8 cellular contexts compared by ENCODE assay signal in genomic region chr15:41283653-41284424, GRCh38. TPM values are rescaled to one million over a fixed set of nuclear protein-coding genes. Genes with fewer than 3 reads are reported as not detected.
A peak's percentile ranks its signal among the peaks of the same experiment; 100 is the strongest.
DNase-seq lines count a peak whose midpoint lies in the region; ATAC-seq, FAIRE-seq and TF ChIP-seq lines count a peak whose summit lies in the region.

No MANE protein-coding gene starts in this region.

- H4K91ac ChIP-seq in mesenchymal stem cell (ENCODE audit: low read length), result peak overlapping the region; percentile 92

- peak overlapping the region; percentile 89 to 93 for H3K18ac ChIP-seq in mesenchymal stem cell (ENCODE audit: low read depth in 1 of 2, low read length in 2 of 2)

- H3K79me1 ChIP-seq in mesenchymal stem cell (replicated peaks; ENCODE audit: low read length, poor library complexity, severe bottlenecking), result peaks cover 8% of the 10 kb centered on the region

- H3K4me2 ChIP-seq in mesenchymal stem cell (ENCODE audit: low read length, poor library complexity, severe bottlenecking), result peak overlapping the region; percentile 72

- intact Hi-C loops in Caco-2 (cut with micrococcal nuclease; ENCODE audit: unreplicated experiment), result loop anchor here (2.0 kb wide), 2 partner anchors 49 to 53 kb away; partner anchors contain the start of genes CHP1, EXD1, NUSAP1 and OIP5

- peak overlapping the region; percentile 60 for H2BK15ac ChIP-seq in mesenchymal stem cell (ENCODE audit: low read depth, poor library complexity, severe bottlenecking)

- H3K4me3 Mint-ChIP-seq in Caco-2 (ENCODE audit: unreplicated experiment), result peak overlapping the region; percentile 95
- H3K4me3 Mint-ChIP-seq in activated CD8-positive, alpha-beta memory T cell treated with anti-CD3 and anti-CD28 coated beads, Interleukin-2, amount 10 ng/mL, durations not matched to agents 7 days and 5 days, result peak overlapping the region; percentile 94

- DNase-seq in Caco-2, result peak; percentile 98
- DNase-seq in HTR-8/SVneo (ENCODE audit: insufficient read length, low spot score), result peak; percentile 98
- DNase-seq in NOMO-1 treated with DMSO at 0.1 percent for 48 hours (lab: John Stamatoyannopoulos, UW; ENCODE audit: unreplicated experiment), result peak; percentile 99
- DNase-seq in activated CD8-positive, alpha-beta memory T cell treated with anti-CD3 and anti-CD28 coated beads, Interleukin-2, amount 10 ng/mL, durations not matched to agents 7 days and 5 days, result peak; percentile 98
- DNase-seq in mesenchymal stem cell, result peak; percentile 99
- DNase-seq in stimulated activated CD8-positive, alpha-beta memory T cell treated with anti-CD3 and anti-CD28 coated beads, Interleukin-12 subunit alpha, Interleukin-12 subunit beta, amount 100 ng/mL, for 24 hours (ENCODE audit: extremely low read depth), result peak; percentile 96

- peaks cover 78% of the 10 kb centered on the region for H3K36me3 Mint-ChIP-seq in Caco-2 (ENCODE audit: insufficient read depth, unreplicated experiment)
- H3K36me3 Mint-ChIP-seq in activated CD8-positive, alpha-beta memory T cell treated with anti-CD3 and anti-CD28 coated beads, Interleukin-2, amount 10 ng/mL, durations not matched to agents 7 days and 5 days, result peaks cover 53% of the 10 kb centered on the region

- H2BK5ac ChIP-seq in mesenchymal stem cell (ENCODE audit: low read depth, low read length, poor library complexity, severe bottlenecking), result peak overlapping the region; percentile 46

- H2BK12ac ChIP-seq in mesenchymal stem cell (ENCODE audit: low read length in 2 of 2), result peak overlapping the region; percentile 15 to 32

- no peaks in the 10 kb centered on the region for H3K9me3 ChIP-seq in Caco-2
- H3K9me3 ChIP-seq in endocrine pancreas (ENCODE audit: control insufficient read depth, low read length), result no peaks in the 10 kb centered on the region
- no peaks in the 10 kb centered on the region for H3K9me3 ChIP-seq in mesenchymal stem cell (ENCODE audit: control insufficient read depth, low read length)

- no TSS peak for BruUV-seq in Caco-2 (replicated peaks; lab: Mats Ljungman, UMichigan)

- H2BK120ac ChIP-seq in mesenchymal stem cell (ENCODE audit: low read depth, low read length), result peak overlapping the region; percentile 77

- H3K4me3 ChIP-seq in Caco-2 (ENCODE audit: low read depth, low read length) (peak overlapping the region; percentile 81), endocrine pancreas (ENCODE audit: control insufficient read depth, insufficient read depth, low read length) (peak overlapping the region; percentile 97), mesenchymal stem cell (ENCODE audit: insufficient read depth in 1 of 2, low read depth in 1 of 2, low read length in 2 of 2) (peak overlapping the region; percentile 92 to 99)

- H3K4me1 Mint-ChIP-seq in Caco-2 (ENCODE audit: low read depth, unreplicated experiment), result peaks cover 14% of the 10 kb centered on the region
- H3K4me1 Mint-ChIP-seq in activated CD8-positive, alpha-beta memory T cell treated with anti-CD3 and anti-CD28 coated beads, Interleukin-2, amount 10 ng/mL, durations not matched to agents 7 days and 5 days, result peaks cover 47% of the 10 kb centered on the region

- H2AK5ac ChIP-seq in mesenchymal stem cell (ENCODE audit: low read length, severe bottlenecking), result no peak overlapping the region

- under 1% methylated on average over 58 of the region's 60 CpGs for WGBS in mesenchymal stem cell

- peak; percentile 97 for ATAC-seq in GM21381 (IDR thresholded peaks at IDR 0.05; ENCODE audit: unreplicated experiment)
- ATAC-seq in activated CD8-positive, alpha-beta memory T cell treated with anti-CD3 and anti-CD28 coated beads, Interleukin-2, amount 10 ng/mL, durations not matched to agents 7 days and 5 days, result peak; percentile 96

- H3K9ac ChIP-seq in endocrine pancreas (ENCODE audit: control insufficient read depth, insufficient read depth, low read length) (peak overlapping the region; percentile 96), mesenchymal stem cell (ENCODE audit: low read length) (peak overlapping the region; percentile 99)

- CTCF ChIA-PET in Caco-2 (lab: Charles Lee), result no interaction called here
- CTCF ChIA-PET in activated CD8-positive, alpha-beta memory T cell treated with anti-CD3 and anti-CD28 coated beads, Interleukin-2, amount 10 ng/mL, durations not matched to agents 7 days and 5 days (lab: Charles Lee), result interaction anchor here (1.0 to 1.5 kb wide), 6 partner anchors 13 to 168 kb away, joined by 3 to 7 read pairs (median 4); partner anchors contain the start of genes CHP1, EXD1, INO80 and NUSAP1

- H3K14ac ChIP-seq in mesenchymal stem cell (ENCODE audit: low read length in 2 of 2), result peak overlapping the region in 1 of 2 experiments; percentile 98

- no peak for TF ChIP-seq CTCF in Caco-2 (IDR thresholded peaks at IDR 0.05; ENCODE audit: insufficient read depth in 1 of 2, low read depth in 1 of 2, low read length in 1 of 2, severe bottlenecking in 1 of 2, unreplicated experiment in 1 of 2)

- no peaks in the 10 kb centered on the region for H3K9me3 Mint-ChIP-seq in Caco-2 (ENCODE audit: unreplicated experiment)
- no peaks in the 10 kb centered on the region for H3K9me3 Mint-ChIP-seq in activated CD8-positive, alpha-beta memory T cell treated with anti-CD3 and anti-CD28 coated beads, Interleukin-2, amount 10 ng/mL, durations not matched to agents 7 days and 5 days (ENCODE audit: low read depth)

- H4K8ac ChIP-seq in mesenchymal stem cell (ENCODE audit: low read length), result peak overlapping the region; percentile 90

- H3K36me3 ChIP-seq in Caco-2 (ENCODE audit: control insufficient read depth, insufficient read depth, low read length), result no peaks in the 10 kb centered on the region; the same call in 1 of the 2 replicates
- no peaks in the 10 kb centered on the region for H3K36me3 ChIP-seq in endocrine pancreas (ENCODE audit: control insufficient read depth, insufficient read depth, low read length)
- H3K36me3 ChIP-seq in mesenchymal stem cell (ENCODE audit: control insufficient read depth in 1 of 2, insufficient read depth in 2 of 2, low read depth in 1 of 2, low read length in 2 of 2), result peaks cover 17 to 50% of the 10 kb centered on the region in 2 experiments

- peak overlapping the region; percentile 46 to 67 for H3K23ac ChIP-seq in mesenchymal stem cell (ENCODE audit: low read length in 2 of 2)

- peak; percentile 84 for FAIRE-seq in HTR-8/SVneo (lab: Jason Lieb, UNC)

- H3K27me3 ChIP-seq in Caco-2 (replicated peaks; ENCODE audit: control insufficient read depth, insufficient read depth, low read length) (no peaks in the 10 kb centered on the region), endocrine pancreas (ENCODE audit: control insufficient read depth, insufficient read depth, low read length) (no peaks in the 10 kb centered on the region), mesenchymal stem cell (ENCODE audit: control insufficient read depth in 1 of 2, insufficient read depth in 1 of 2, low read length in 2 of 2) (no peaks in the 10 kb centered on the region)

- H3K27ac ChIP-seq in mesenchymal stem cell (ENCODE audit: low read length, poor library complexity, severe bottlenecking), result peak overlapping the region; percentile 73

- peak overlapping the region; percentile 29 to 99 for H3K4ac ChIP-seq in mesenchymal stem cell (ENCODE audit: low read depth in 1 of 2, low read length in 2 of 2)

- no peaks in the 10 kb centered on the region for H3K27me3 Mint-ChIP-seq in Caco-2 (ENCODE audit: insufficient read depth, unreplicated experiment)
- H3K27me3 Mint-ChIP-seq in activated CD8-positive, alpha-beta memory T cell treated with anti-CD3 and anti-CD28 coated beads, Interleukin-2, amount 10 ng/mL, durations not matched to agents 7 days and 5 days, result peaks cover 2% of the 10 kb centered on the region

- POLR2A ChIA-PET in Caco-2 (lab: Charles Lee), result interaction anchor here (0.6 to 1.5 kb wide), 5 partner anchors 10 to 589 kb away, joined by 3 to 10 read pairs (median 7); partner anchors contain the start of genes CHP1, EXD1, NUSAP1 and OIP5

- H3K4me1 ChIP-seq in Caco-2 (peaks cover 11% of the 10 kb centered on the region; the same call in 1 of the 2 replicates), endocrine pancreas (ENCODE audit: control insufficient read depth, insufficient read depth, low read length) (no peaks in the 10 kb centered on the region), mesenchymal stem cell (ENCODE audit: control insufficient read depth, insufficient read depth, low read depth, low read length) (peaks cover 6% of the 10 kb centered on the region)

- peak overlapping the region; percentile 97 for H3K27ac Mint-ChIP-seq in Caco-2 (ENCODE audit: unreplicated experiment)
- H3K27ac Mint-ChIP-seq in activated CD8-positive, alpha-beta memory T cell treated with anti-CD3 and anti-CD28 coated beads, Interleukin-2, amount 10 ng/mL, durations not matched to agents 7 days and 5 days, result peak overlapping the region; percentile 95

- peak overlapping the region; percentile 87 for H2AFZ ChIP-seq in mesenchymal stem cell (ENCODE audit: low read depth, low read length)

RNA-seq across cellular contexts. Expression of gene OIP5, which starts 48.6 kb away (rescaled TPM):
- total RNA-seq in Caco-2 (2022), result 23.4 and 26.4 TPM in 2 replicates
- total RNA-seq in activated CD8-positive, alpha-beta memory T cell treated with anti-CD3 and anti-CD28 coated beads, Interleukin-2, amount 10 ng/mL, durations not matched to agents 7 days and 5 days, result 10 to 100 TPM; 21.1 to 21.2 TPM
- polyA plus RNA-seq in mesenchymal stem cell (2013, experiment 1 of 2), result 1.3 TPM
- polyA plus RNA-seq in mesenchymal stem cell (2013, experiment 2 of 2), result 1.4 TPM

RNA-seq across cellular contexts. Expression of gene NUSAP1, which starts 48.8 kb away (rescaled TPM):
- 106 and 110 TPM in 2 replicates for total RNA-seq in Caco-2 (2022)
- total RNA-seq in activated CD8-positive, alpha-beta memory T cell treated with anti-CD3 and anti-CD28 coated beads, Interleukin-2, amount 10 ng/mL, durations not matched to agents 7 days and 5 days, result 100 to 1,000 TPM; 234 to 334 TPM
- polyA plus RNA-seq in mesenchymal stem cell (2013, experiment 1 of 2), result 11.7 TPM
- polyA plus RNA-seq in mesenchymal stem cell (2013, experiment 2 of 2), result 11.4 TPM

RNA-seq across cellular contexts. Expression of gene CHP1, which starts 52.8 kb away (rescaled TPM):
- 129 and 139 TPM in 2 replicates for total RNA-seq in Caco-2 (2022)
- 10 to 100 TPM; 47.5 to 54.1 TPM for total RNA-seq in activated CD8-positive, alpha-beta memory T cell treated with anti-CD3 and anti-CD28 coated beads, Interleukin-2, amount 10 ng/mL, durations not matched to agents 7 days and 5 days
- 130 TPM for polyA plus RNA-seq in mesenchymal stem cell (2013, experiment 1 of 2)
- 126 TPM for polyA plus RNA-seq in mesenchymal stem cell (2013, experiment 2 of 2)

RNA-seq across cellular contexts. Expression of gene EXD1, which starts 53.3 kb away (rescaled TPM):
- not detected in 2 replicates for total RNA-seq in Caco-2 (2022)
- total RNA-seq in activated CD8-positive, alpha-beta memory T cell treated with anti-CD3 and anti-CD28 coated beads, Interleukin-2, amount 10 ng/mL, durations not matched to agents 7 days and 5 days, result not detected
- polyA plus RNA-seq in mesenchymal stem cell (2013, experiment 1 of 2), result not detected
- not detected for polyA plus RNA-seq in mesenchymal stem cell (2013, experiment 2 of 2)

Comparison
In these comparisons a context has a peak if more than half of its experiments do, and no peak if none do; other contexts are left out.
1. Peak in every context shown above with its lines: DNase-seq, ATAC-seq, H3K4me3 ChIP-seq and H3K27ac ChIP-seq.